ENCODE assay signal across 1 cellular context in genomic region chr7:46685051-46685450, GRCh38.
TF ChIP-seq lines count a peak whose summit lies in the region.

No MANE protein-coding gene starts in this region.

TF ChIP-seq in H1, 55 proteins besides CTCF, POLR2A, EP300 and RAD21:
- TF ChIP-seq HDAC2 (IDR thresholded peaks at IDR 0.05; ENCODE audit: borderline replicate concordance in 1 of 2, low read depth in 2 of 2, low read length in 2 of 2), result no peak
- TF ChIP-seq, protein P1, sequence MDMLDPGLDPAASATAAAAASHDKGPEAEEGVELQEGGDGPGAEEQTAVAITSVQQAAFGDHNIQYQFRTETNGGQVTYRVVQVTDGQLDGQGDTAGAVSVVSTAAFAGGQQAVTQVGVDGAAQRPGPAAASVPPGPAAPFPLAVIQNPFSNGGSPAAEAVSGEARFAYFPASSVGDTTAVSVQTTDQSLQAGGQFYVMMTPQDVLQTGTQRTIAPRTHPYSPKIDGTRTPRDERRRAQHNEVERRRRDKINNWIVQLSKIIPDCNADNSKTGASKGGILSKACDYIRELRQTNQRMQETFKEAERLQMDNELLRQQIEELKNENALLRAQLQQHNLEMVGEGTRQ (IDR thresholded peaks at IDR 0.05; ENCODE audit: low read length), result no peak
